8 cellular contexts compared by ENCODE assay signal in genomic region chr19:6674868-6675305, GRCh38. TPM values are rescaled to one million over a fixed set of nuclear protein-coding genes. Genes with fewer than 3 reads are reported as not detected.
DNase-seq lines count a peak whose midpoint lies in the region; ATAC-seq and TF ChIP-seq lines count a peak whose summit lies in the region.

No MANE protein-coding gene starts in this region.

- no peak overlapping the region for H3K4me3 Mint-ChIP-seq in HFFc6

- H3K4me1 ChIP-seq in Peyer's patch, result peaks cover 0 to 13% (median 3%) of the 10 kb centered on the region in 4 donors

- H3K4me1 Mint-ChIP-seq in HFFc6 (ENCODE audit: low read depth), result peaks cover 14% of the 10 kb centered on the region

- no peak overlapping the region for H3K27ac Mint-ChIP-seq in HFFc6

- H3K36me3 ChIP-seq in Peyer's patch, result no peaks in the 10 kb centered on the region

- DNase-seq in GF-D8 (lab: John Stamatoyannopoulos, UW) (peak; percentile 78), HFFc6 (peak; percentile 47), Peyer's patch (peak; percentile 55 to 91 (median 79)), activated T-helper 1 cell treated with Interleukin-2 at 50 U/mL for 16 hours (ENCODE audit: low read depth) (peak; percentile 80), glomerular visceral epithelial cell (ENCODE audit: extremely low spot score) (peak; percentile 78), NCI-H526 (lab: John Stamatoyannopoulos, UW) (no peak)
- DNase-seq in stimulated activated CD4-positive, alpha-beta T cell treated with anti-CD3 and anti-CD28 coated beads, Interleukin-12 subunit alpha, Interleukin-12 subunit beta, amount 100 ng/mL, for 24 hours (ENCODE audit: low read depth in 2 of 2), result peak; percentile 84 to 92

- H3K9me3 Mint-ChIP-seq in HFFc6, result peaks cover 9% of the 10 kb centered on the region; the same call in 1 of the 2 replicates

- H3K9me3 ChIP-seq in Peyer's patch, result no peaks in the 10 kb centered on the region

- ATAC-seq in GM19023 (IDR thresholded peaks at IDR 0.05; ENCODE audit: unreplicated experiment), result no peak

- no peak overlapping the region for H3K4me3 ChIP-seq in Peyer's patch

- peak overlapping the region in 1 of 4 donors; percentile 60 for H3K27ac ChIP-seq in Peyer's patch

- TF ChIP-seq CTCF in HFFc6 (IDR thresholded peaks at IDR 0.05), result no peak
- no peak for TF ChIP-seq CTCF in Peyer's patch (IDR thresholded peaks at IDR 0.05)

- H3K36me3 Mint-ChIP-seq in HFFc6 (ENCODE audit: low read depth), result no peaks in the 10 kb centered on the region; the same call in 1 of the 2 replicates

- no peaks in the 10 kb centered on the region for H3K27me3 ChIP-seq in Peyer's patch

- TF ChIP-seq POLR2A in Peyer's patch (IDR thresholded peaks at IDR 0.05), result no peak

- peaks cover 11% of the 10 kb centered on the region for H3K27me3 Mint-ChIP-seq in HFFc6 (ENCODE audit: insufficient read depth)

RNA-seq across cellular contexts. Expression of gene TNFSF14, which starts 4.9 kb away (rescaled TPM):
- total RNA-seq in HFFc6 (2021; fragmentation: NEBNext Ultra II Directional; extraction: Animal tissue kit (Norgen Biotek cat#: 25700)), result not detected
- total RNA-seq in Peyer's patch, result 1 to 10 TPM; 1.7 to 2.7 (median 2.1) TPM

RNA-seq across cellular contexts. Expression of gene C3, which starts 45.6 kb away (rescaled TPM):
- 1 to 10 TPM in 4 of 6 experiments, under 1 TPM in 2; 0.82 to 1.5 (median 1.2) TPM for total RNA-seq in HFFc6 (2021; fragmentation: NEBNext Ultra II Directional; extraction: Animal tissue kit (Norgen Biotek cat#: 25700))
- total RNA-seq in Peyer's patch, result 100 to 1,000 TPM in 3 of 4 donors, 10 to 100 TPM in 1; 89.1 to 548 (median 264) TPM

Comparison
In these comparisons a context has a peak if more than half of its experiments do, and no peak if none do; other contexts are left out.
1. DNase-seq: peak in GF-D8 (single experiment), HFFc6 (single experiment), Peyer's patch (3 of 3), activated T-helper 1 cell treated with Interleukin-2 at 50 U/mL for 16 hours (single experiment), glomerular visceral epithelial cell (single experiment) and stimulated activated CD4-positive, alpha-beta T cell treated with anti-CD3 and anti-CD28 coated beads, Interleukin-12 subunit alpha, Interleukin-12 subunit beta, amount 100 ng/mL, for 24 hours (2 of 2); none in NCI-H526 (0 of 2).
2. RNA of gene C3, which starts 45.6 kb away (total RNA-seq): 89.1 to 548 TPM in Peyer's patch; 0.82 to 1.5 TPM in HFFc6; every median in the first group is over 10 times any median in the second.